20 cellular contexts compared by ENCODE assay signal in the genomic region with DNA sequence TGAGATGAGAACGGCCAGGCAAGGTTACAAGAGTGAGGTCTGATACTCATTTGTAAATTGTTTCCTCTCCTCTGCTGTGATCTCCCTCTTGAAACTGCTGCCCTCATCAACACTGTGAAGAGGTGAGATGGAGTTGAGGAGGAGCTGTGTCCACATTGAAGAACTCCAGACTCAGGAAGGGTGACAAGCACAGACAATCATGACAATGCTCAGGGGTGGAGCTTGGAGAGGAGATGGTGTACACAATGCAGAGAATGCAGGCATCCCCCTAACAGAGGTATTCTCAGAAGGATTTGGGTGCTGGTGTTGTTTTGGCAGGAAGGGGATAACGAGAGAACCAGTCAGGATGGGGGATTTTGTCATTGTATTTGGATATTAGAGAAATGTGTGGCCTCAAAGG. TPM values are rescaled to one million over a fixed set of nuclear protein-coding genes. Genes with fewer than 3 reads are reported as not detected.
A peak's percentile ranks its signal among the peaks of the same experiment; 100 is the strongest.
DNase-seq lines count a peak whose midpoint lies in the region; ATAC-seq, FAIRE-seq and TF ChIP-seq lines count a peak whose summit lies in the region.
"Had no signal": no experiment of that assay in that cellular context is flagged by ENCODE, and none has a peak within 500 bp of the region (broad histone marks: within the 10 kb centered on the region; RNA-seq: fewer than 3 reads in every experiment).

No MANE protein-coding gene starts in this region.

- no peaks in the 10 kb centered on the region for H4K20me1 ChIP-seq in hepatocyte (ENCODE audit: insufficient read depth, poor library complexity, severe bottlenecking)

- H3K27me3 ChIP-seq in RWPE2 (ENCODE audit: insufficient read depth, poor library complexity, severe bottlenecking) (no peaks in the 10 kb centered on the region), hepatocyte (no peaks in the 10 kb centered on the region)

- WGBS in hepatocyte (ENCODE audit: low lambda C conversion rate, missing lambda C conversion rate), result 86% methylated on average over 2 of the region's 2 CpGs

- H3K79me2 ChIP-seq in hepatocyte, result no peaks in the 10 kb centered on the region

- H3K4me2 ChIP-seq in hepatocyte, result no peak overlapping the region

- peak; percentile 17; the same call in 1 of the 3 replicates for ATAC-seq in RWPE2 (ENCODE audit: low read depth)
- no peak for ATAC-seq in stimulated activated memory B cell treated with anti-CD40 and anti-IgM and Interleukin-4, amounts not matched to agents 10 μg/mL and 1 μg/mL and 100 μg/mL, for 72 hours
- ATAC-seq in GM18873 (IDR thresholded peaks at IDR 0.05; ENCODE audit: low FRiP score, unreplicated experiment), result no peak
- ATAC-seq: activated T-cell treated with anti-CD3 and anti-CD28 coated beads, Interleukin-2, amount 50 U/mL, for 72 hours; stimulated activated naive CD8-positive, alpha-beta T cell treated with anti-CD3 and anti-CD28 coated beads, Interleukin-15, Interleukin-2, amounts not matched to agents 100 U/mL and 50 U/mL, for 24 hours; T-cell had no signal

- no peak overlapping the region for H2AFZ ChIP-seq in hepatocyte

- no peaks in the 10 kb centered on the region for H3K9me3 ChIP-seq in RWPE2 (ENCODE audit: severe bottlenecking)
- no peaks in the 10 kb centered on the region for H3K9me3 ChIP-seq in hepatocyte (ENCODE audit: low read depth)

- H3K4me3 ChIP-seq in RWPE2 (ENCODE audit: severe bottlenecking) (no peak overlapping the region), hepatocyte (no peak overlapping the region)

- peak; percentile 79 for FAIRE-seq in GM19239 (lab: Jason Lieb, UNC)

- no peaks in the 10 kb centered on the region for H3K9me3 Mint-ChIP-seq in stimulated activated memory B cell treated with anti-CD40 and anti-IgM and Interleukin-4, amounts not matched to agents 10 μg/mL and 1 μg/mL and 100 μg/mL, for 72 hours
- H3K9me3 Mint-ChIP-seq: activated CD4-positive, alpha-beta memory T cell treated with anti-CD3 and anti-CD28 coated beads, Interleukin-2, amount 10 ng/mL, durations not matched to agents 7 days and 5 days; activated naive CD8-positive, alpha-beta T cell treated with anti-CD3 and anti-CD28 coated beads, Interleukin-2, amount 10 ng/mL, durations not matched to agents 7 days and 5 days; activated T-cell treated with anti-CD3 and anti-CD28 coated beads, Interleukin-2, amount 50 U/mL, for 72 hours; T-cell had no signal

- no peaks in the 10 kb centered on the region for H3K9me2 ChIP-seq in hepatocyte (replicated peaks; ENCODE audit: insufficient read depth)

- H3K36me3 ChIP-seq in RWPE2 (ENCODE audit: low read depth) (no peaks in the 10 kb centered on the region), hepatocyte (replicated peaks; ENCODE audit: insufficient read depth, low read depth) (no peaks in the 10 kb centered on the region)

- H3K4me3 Mint-ChIP-seq in stimulated activated memory B cell treated with anti-CD40 and anti-IgM and Interleukin-4, amounts not matched to agents 10 μg/mL and 1 μg/mL and 100 μg/mL, for 72 hours, result no peak overlapping the region
- H3K4me3 Mint-ChIP-seq: activated CD4-positive, alpha-beta memory T cell treated with anti-CD3 and anti-CD28 coated beads, Interleukin-2, amount 10 ng/mL, durations not matched to agents 7 days and 5 days; activated naive CD8-positive, alpha-beta T cell treated with anti-CD3 and anti-CD28 coated beads, Interleukin-2, amount 10 ng/mL, durations not matched to agents 7 days and 5 days; T-cell had no signal

- no peak for DNase-seq in GM19239 (ENCODE audit: insufficient read length, low spot score)
- DNase-seq in RWPE2 (ENCODE audit: low spot score), result no peak
- no peak for DNase-seq in hepatocyte (ENCODE audit: low spot score)
- DNase-seq in NOMO-1 treated with DMSO at 0.1 percent for 48 hours (lab: John Stamatoyannopoulos, UW; ENCODE audit: unreplicated experiment), result no peak
- DNase-seq in NCI-H1417 (lab: John Stamatoyannopoulos, UW), result no peak
- DNase-seq in amygdala (lab: John Stamatoyannopoulos, UW), result no peak
- DNase-seq: activated CD4-positive, alpha-beta memory T cell treated with anti-CD3 and anti-CD28 coated beads, Interleukin-2, amount 10 ng/mL, durations not matched to agents 7 days and 5 days; activated naive CD8-positive, alpha-beta T cell treated with anti-CD3 and anti-CD28 coated beads, Interleukin-2, amount 10 ng/mL, durations not matched to agents 7 days and 5 days; activated T-cell treated with anti-CD3 and anti-CD28 coated beads, Interleukin-2, amount 50 U/mL, for 72 hours; COR-L47; GF-D8; midbrain; NCI-H1048; NCI-H2081; NCI-H526 treated with DMSO at 0.1 percent for 48 hours; stimulated activated naive CD8-positive, alpha-beta T cell treated with anti-CD3 and anti-CD28 coated beads, Interleukin-15, Interleukin-2, amounts not matched to agents 100 U/mL and 50 U/mL, for 24 hours; T-cell had no signal

- no peaks in the 10 kb centered on the region for H3K36me3 Mint-ChIP-seq in stimulated activated memory B cell treated with anti-CD40 and anti-IgM and Interleukin-4, amounts not matched to agents 10 μg/mL and 1 μg/mL and 100 μg/mL, for 72 hours
- H3K36me3 Mint-ChIP-seq: activated naive CD8-positive, alpha-beta T cell treated with anti-CD3 and anti-CD28 coated beads, Interleukin-2, amount 10 ng/mL, durations not matched to agents 7 days and 5 days; T-cell had no signal

- TF ChIP-seq CTCF in RWPE2 (IDR thresholded peaks at IDR 0.05; ENCODE audit: poor library complexity, severe bottlenecking) (no peak), hepatocyte (IDR thresholded peaks at IDR 0.05; ENCODE audit: poor library complexity) (no peak)

- H3K4me1 Mint-ChIP-seq in stimulated activated memory B cell treated with anti-CD40 and anti-IgM and Interleukin-4, amounts not matched to agents 10 μg/mL and 1 μg/mL and 100 μg/mL, for 72 hours, result peaks cover 33% of the 10 kb centered on the region
- H3K4me1 Mint-ChIP-seq: activated CD4-positive, alpha-beta memory T cell treated with anti-CD3 and anti-CD28 coated beads, Interleukin-2, amount 10 ng/mL, durations not matched to agents 7 days and 5 days had no signal

- no peaks in the 10 kb centered on the region for H3K27me3 Mint-ChIP-seq in stimulated activated memory B cell treated with anti-CD40 and anti-IgM and Interleukin-4, amounts not matched to agents 10 μg/mL and 1 μg/mL and 100 μg/mL, for 72 hours
- H3K27me3 Mint-ChIP-seq: activated naive CD8-positive, alpha-beta T cell treated with anti-CD3 and anti-CD28 coated beads, Interleukin-2, amount 10 ng/mL, durations not matched to agents 7 days and 5 days; T-cell had no signal

- peak overlapping the region; percentile 32 for H3K27ac Mint-ChIP-seq in stimulated activated memory B cell treated with anti-CD40 and anti-IgM and Interleukin-4, amounts not matched to agents 10 μg/mL and 1 μg/mL and 100 μg/mL, for 72 hours
- H3K27ac Mint-ChIP-seq: activated CD4-positive, alpha-beta memory T cell treated with anti-CD3 and anti-CD28 coated beads, Interleukin-2, amount 10 ng/mL, durations not matched to agents 7 days and 5 days; activated naive CD8-positive, alpha-beta T cell treated with anti-CD3 and anti-CD28 coated beads, Interleukin-2, amount 10 ng/mL, durations not matched to agents 7 days and 5 days; activated T-cell treated with anti-CD3 and anti-CD28 coated beads, Interleukin-2, amount 50 U/mL, for 72 hours; T-cell had no signal

- H3K27ac ChIP-seq in RWPE2 (ENCODE audit: poor library complexity, severe bottlenecking) (no peak overlapping the region), hepatocyte (peak overlapping the region; percentile 69)
- H3K27ac ChIP-seq: VCaP had no signal

- peaks cover 5% of the 10 kb centered on the region for H3K4me1 ChIP-seq in RWPE2 (ENCODE audit: insufficient read depth, poor library complexity, severe bottlenecking)
- H3K4me1 ChIP-seq in hepatocyte (ENCODE audit: insufficient read depth), result peaks cover 18% of the 10 kb centered on the region

RNA-seq across cellular contexts. Expression of a gene that starts 21.5 kb away (rescaled TPM):
- 1.9 and 5.0 TPM in 2 replicates for total RNA-seq in hepatocyte
- polyA plus RNA-seq in hepatocyte, result 2.8 and 3.4 TPM in 2 replicates
- total RNA-seq: activated CD4-positive, alpha-beta memory T cell treated with anti-CD3 and anti-CD28 coated beads, Interleukin-2, amount 10 ng/mL, durations not matched to agents 7 days and 5 days; activated naive CD8-positive, alpha-beta T cell treated with anti-CD3 and anti-CD28 coated beads, Interleukin-2, amount 10 ng/mL, durations not matched to agents 7 days and 5 days; activated T-cell treated with anti-CD3 and anti-CD28 coated beads, Interleukin-2, amount 50 U/mL, for 72 hours had no signal
